In the genomic region with DNA sequence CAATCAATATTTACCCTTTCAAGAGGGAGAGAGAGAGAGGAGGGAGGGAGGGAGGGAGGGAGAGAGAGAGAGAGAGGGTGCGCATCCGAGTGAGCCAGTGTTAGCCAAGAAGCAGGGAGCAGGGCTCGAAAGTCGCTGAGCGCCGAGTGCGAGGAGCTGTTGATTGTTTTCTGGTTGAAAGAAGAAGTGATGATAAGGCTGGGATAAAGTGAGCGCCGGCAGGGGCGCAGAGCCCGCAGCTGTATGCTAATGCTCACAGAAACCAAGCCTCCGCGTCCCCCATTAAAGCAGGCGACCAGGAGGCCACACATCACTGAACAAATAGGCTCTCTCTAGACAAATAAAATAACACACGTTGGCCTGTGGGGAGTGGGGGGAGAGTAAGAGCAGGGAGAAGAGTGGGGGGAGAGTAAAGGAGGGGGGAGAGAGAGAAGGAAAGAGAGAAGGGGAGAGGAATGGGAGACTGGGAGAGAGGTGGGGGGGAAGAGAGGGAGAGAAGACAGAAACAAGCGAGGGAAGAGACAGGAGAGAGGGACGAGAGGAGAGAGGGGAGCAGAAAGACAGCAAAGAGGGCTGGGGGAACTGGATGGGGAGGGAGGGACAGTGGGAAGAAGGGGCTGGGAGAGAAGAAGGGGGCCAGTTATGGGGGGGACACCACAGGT, we compare ENCODE assay signal across 11 cellular contexts. TPM values are rescaled to one million over a fixed set of nuclear protein-coding genes. Genes with fewer than 3 reads are reported as not detected.
A peak's percentile ranks its signal among the peaks of the same experiment; 100 is the strongest.
DNase-seq lines count a peak whose midpoint lies in the region; ATAC-seq and TF ChIP-seq lines count a peak whose summit lies in the region.
"Had no signal": no experiment of that assay in that cellular context is flagged by ENCODE, and none has a peak within 500 bp of the region (broad histone marks: within the 10 kb centered on the region; RNA-seq: fewer than 3 reads in every experiment).

No MANE protein-coding gene starts in this region.

- peaks cover 30% of the 10 kb centered on the region for H3K9me3 Mint-ChIP-seq in glutamatergic neuron (ENCODE audit: unreplicated experiment)
- H3K9me3 Mint-ChIP-seq: activated T-cell treated with anti-CD3 and anti-CD28 coated beads, Interleukin-2, amount 50 U/mL, for 24 hours had no signal

- H3K36me3 Mint-ChIP-seq in glutamatergic neuron (ENCODE audit: unreplicated experiment), result no peaks in the 10 kb centered on the region

- TF ChIP-seq CTCF in AG04450 (IDR thresholded peaks at IDR 0.05; ENCODE audit: low read depth, low read length), result 0 out of 2 replicates have a peak, but pooled peaks have one; percentile 5
- TF ChIP-seq CTCF in glutamatergic neuron (IDR thresholded peaks at IDR 0.05; ENCODE audit: partially characterized antibody, unreplicated experiment), result no peak

- peak overlapping the region; percentile 97 for H3K27ac Mint-ChIP-seq in glutamatergic neuron (ENCODE audit: unreplicated experiment)

- peaks cover 68% of the 10 kb centered on the region for H3K27me3 ChIP-seq in AG04450 (ENCODE audit: control insufficient read depth, insufficient read depth, low read length)

- peak overlapping the region; percentile 88 for H3K4me3 Mint-ChIP-seq in glutamatergic neuron (ENCODE audit: unreplicated experiment)

- H3K4me1 Mint-ChIP-seq in glutamatergic neuron (ENCODE audit: low read depth, unreplicated experiment), result peaks cover 36% of the 10 kb centered on the region

- no peak overlapping the region for H3K27ac ChIP-seq in AG04450 (ENCODE audit: low read depth, low read length)
- H3K27ac ChIP-seq: colonic mucosa, RWPE1 had no signal

- peaks cover 13% of the 10 kb centered on the region; the same call in 1 of the 2 replicates for H3K9me3 ChIP-seq in AG04450 (ENCODE audit: control insufficient read depth, insufficient read depth, low read length)
- H3K9me3 ChIP-seq: colonic mucosa had no signal

- CTCF ChIA-PET in AG04450 (lab: Charles Lee), result interaction anchor here (1.0 to 2.2 kb wide), 2 partner anchors 217 to 230 kb away, joined by 3 to 12 read pairs; no protein-coding TSS in a partner anchor

- no peak overlapping the region for H3K4me3 ChIP-seq in AG04450 (ENCODE audit: low read depth, low read length)
- H3K4me3 ChIP-seq: colonic mucosa had no signal

- H3K27me3 Mint-ChIP-seq in glutamatergic neuron (ENCODE audit: unreplicated experiment), result peaks cover 35% of the 10 kb centered on the region

- ATAC-seq in HG02678 (IDR thresholded peaks at IDR 0.05; ENCODE audit: unreplicated experiment) (peak; percentile 37), GM18511 (IDR thresholded peaks at IDR 0.05; ENCODE audit: unreplicated experiment) (no peak), HG03045 (IDR thresholded peaks at IDR 0.05; ENCODE audit: unreplicated experiment) (no peak)

- DNase-seq in AG04450 (ENCODE audit: low read depth, low spot score) (no peak), NCI-H510A treated with DMSO at 0.1 percent for 48 hours (lab: John Stamatoyannopoulos, UW) (peak; percentile 98), glutamatergic neuron (peak; percentile 77), GM19240 (ENCODE audit: insufficient read length, low spot score) (no peak)
- DNase-seq in activated CD4-positive, CD25-positive, alpha-beta regulatory T cell treated with anti-CD3 and anti-CD28 coated beads, Interleukin-2, amount 50 U/mL, for 72 hours, result no peak
- DNase-seq: colonic mucosa had no signal

- POLR2A ChIA-PET in AG04450 (lab: Yijun Ruan, JAX), result no interaction called here

RNA-seq across cellular contexts. Expression of a gene that starts 5.0 kb away (rescaled TPM):
- polyA plus RNA-seq in AG04450 (2011; rRNA removed), result not detected in 2 replicates
- polyA minus RNA-seq in AG04450 (2011; rRNA and poly(A)+ RNA removed), result not detected in 2 replicates
- 332 TPM for total RNA-seq in glutamatergic neuron (ENCODE audit: unreplicated experiment)

Comparison
In these comparisons a context has a peak if more than half of its experiments do, and no peak if none do; other contexts are left out.
1. DNase-seq: peak in NCI-H510A treated with DMSO at 0.1 percent for 48 hours (single experiment) and glutamatergic neuron (single experiment); none in AG04450 (single experiment), GM19240 (single experiment) and activated CD4-positive, CD25-positive, alpha-beta regulatory T cell treated with anti-CD3 and anti-CD28 coated beads, Interleukin-2, amount 50 U/mL, for 72 hours (single experiment).